Comparison of ENCODE assay signal across 22 cellular contexts in the genomic region with DNA sequence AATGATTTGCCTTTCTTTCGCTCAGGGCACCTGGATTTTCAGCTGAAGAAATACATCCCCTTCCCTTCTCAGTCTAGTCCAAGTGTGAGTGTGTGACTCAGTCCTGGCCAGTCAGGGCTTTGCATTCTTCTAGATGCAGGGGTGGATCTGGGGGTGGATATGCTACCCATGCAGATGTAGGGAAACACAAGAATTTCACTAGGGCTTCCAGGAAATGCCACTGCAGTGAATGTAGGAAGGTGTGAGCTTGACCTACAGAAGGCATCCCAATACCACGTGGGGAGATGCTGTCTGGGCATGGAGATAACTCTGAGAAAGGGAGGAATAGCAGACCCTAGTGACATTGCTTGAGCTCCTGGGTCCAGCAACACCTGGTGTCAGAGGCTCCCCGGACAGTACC.
"Had no signal": no experiment of that assay in that cellular context is flagged by ENCODE, and none has a peak within 500 bp of the region (broad histone marks: within the 10 kb centered on the region; RNA-seq: fewer than 3 reads in every experiment).

No MANE protein-coding gene starts in this region.

- H3K9me3 ChIP-seq: gastroesophageal sphincter, psoas muscle, right lobe of liver, suprapubic skin, thyroid gland, uterus had no signal

- H3K27ac ChIP-seq: epithelial cell of prostate, esophagus squamous epithelium, gastroesophageal sphincter, psoas muscle, right lobe of liver, suprapubic skin, thyroid gland, uterus had no signal

- H3K4me3 ChIP-seq: esophagus squamous epithelium, gastroesophageal sphincter, lung, psoas muscle, right lobe of liver, suprapubic skin, thyroid gland, uterus had no signal

- H3K27me3 ChIP-seq: esophagus squamous epithelium, gastroesophageal sphincter, right lobe of liver, suprapubic skin, thyroid gland, uterus had no signal

- DNase-seq: effector memory CD8-positive, alpha-beta T cell; esophagus squamous epithelium; foreskin fibroblast; glutamatergic neuron; kidney; left colon; left ventricle myocardium superior; naive thymus-derived CD4-positive, alpha-beta T cell; nephron progenitor cell; psoas muscle; retina; right lobe of liver; stimulated activated CD4-positive, alpha-beta T cell treated with anti-CD3 and anti-CD28 coated beads, Interleukin-4, amount 100 ng/mL, for 1 hour; stimulated activated CD8-positive, alpha-beta memory T cell treated with anti-CD3 and anti-CD28 coated beads, Interleukin-4, amount 100 ng/mL, for 48 hours; stimulated activated naive CD8-positive, alpha-beta T cell treated with anti-CD3 and anti-CD28 coated beads, Interleukin-15, Interleukin-2, amounts not matched to agents 100 U/mL and 50 U/mL, for 24 hours; thyroid gland; uterus had no signal

- ATAC-seq: effector memory CD8-positive, alpha-beta T cell; gastroesophageal sphincter; left colon; left ventricle myocardium superior; naive thymus-derived CD4-positive, alpha-beta T cell; psoas muscle; right lobe of liver; stimulated activated effector memory CD8-positive, alpha-beta T cell treated with anti-CD3 and anti-CD28 coated beads, Interleukin-12 subunit alpha, Interleukin-12 subunit beta, amount 100 ng/mL, for 72 hours; stimulated activated naive CD8-positive, alpha-beta T cell treated with anti-CD3 and anti-CD28 coated beads, Interleukin-15, Interleukin-2, amounts not matched to agents 100 U/mL and 50 U/mL, for 24 hours had no signal

- H3K4me1 ChIP-seq: esophagus squamous epithelium, gastroesophageal sphincter, psoas muscle, right lobe of liver, suprapubic skin, thyroid gland, uterus had no signal

- H3K36me3 ChIP-seq: esophagus squamous epithelium, gastroesophageal sphincter, right lobe of liver, suprapubic skin, thyroid gland, uterus had no signal
